15 cellular contexts compared by ENCODE assay signal in genomic region chr10:77507313-77507712, GRCh38.
DNase-seq lines count a peak whose midpoint lies in the region; ATAC-seq, FAIRE-seq and TF ChIP-seq lines count a peak whose summit lies in the region.
"Had no signal": no experiment of that assay in that cellular context is flagged by ENCODE, and none has a peak within 500 bp of the region (broad histone marks: within the 10 kb centered on the region; RNA-seq: fewer than 3 reads in every experiment).

No MANE protein-coding gene starts in this region.

- H2AK5ac ChIP-seq in H1 (ENCODE audit: low read depth, low read length) = no peak overlapping the region

- no peak overlapping the region for H2BK12ac ChIP-seq in H1 (ENCODE audit: low read depth, low read length)

- no peaks in the 10 kb centered on the region for H3K9me3 Mint-ChIP-seq in stimulated activated naive CD8-positive, alpha-beta T cell treated with anti-CD3 and anti-CD28 coated beads, Interleukin-15, amount 100 ng/mL, for 72 hours
- H3K9me3 Mint-ChIP-seq: activated T-helper 1 cell treated with anti-CD3 and anti-CD28 coated beads, Interleukin-12 subunit alpha, Interleukin-12 subunit beta, Interleukin-2, Interleukin-4 antibody, amounts not matched to agents 30 ng/mL and 10 ng/mL and 1 ng/mL, durations not matched to agents 14 hours and 24 hours and 36 hours had no signal

- no peak overlapping the region for H3K4me2 ChIP-seq in H1 (ENCODE audit: insufficient read depth in 1 of 2, low read depth in 2 of 2, low read length in 2 of 2)
- H3K4me2 ChIP-seq: smooth muscle cell had no signal

- H3K9me3 ChIP-seq in BE2C (no peaks in the 10 kb centered on the region), H1 (ENCODE audit: insufficient read depth in 2 of 2, low read depth in 1 of 2, low read length in 1 of 2) (no peaks in the 10 kb centered on the region), mucosa of descending colon (no peaks in the 10 kb centered on the region)
- H3K9me3 ChIP-seq: tibial nerve had no signal

- no peaks in the 10 kb centered on the region for H3K27me3 ChIP-seq in BE2C
- no peaks in the 10 kb centered on the region for H3K27me3 ChIP-seq in H1 (replicated peaks in 1 of 4; ENCODE audit: control insufficient read depth in 3 of 4, extremely low read depth in 1 of 4, insufficient read depth in 3 of 4, low read length in 3 of 4)
- H3K27me3 ChIP-seq: tibial nerve had no signal

- no peak overlapping the region for H3K23ac ChIP-seq in H1 (ENCODE audit: insufficient read length)

- H3K79me1 ChIP-seq in H1 (ENCODE audit: low read depth, low read length) = peaks cover 2% of the 10 kb centered on the region; the same call in 1 of the 2 replicates

- H3K23me2 ChIP-seq in H1 (ENCODE audit: low read depth, low read length) = peaks cover 5% of the 10 kb centered on the region; the same call in 1 of the 2 replicates

- FAIRE-seq in H1 (lab: Jason Lieb, UNC) = no peak

- WGBS in H1 (ENCODE audit: extremely low coverage in 1 of 2, insufficient coverage in 1 of 2, insufficient read length in 1 of 2, insufficient replicate concordance in 2 of 2, low coverage in 1 of 2, low lambda C conversion rate in 2 of 2, missing lambda C conversion rate in 1 of 2), 2 experiments = 86% methylated on average over 5 of the region's 5 CpGs; no CpG with 5 or more reads in 1 of the 2 experiments

- no peak overlapping the region for H3K56ac ChIP-seq in H1 (replicated peaks; ENCODE audit: insufficient read length, low read depth, low read length)

- H3K18ac ChIP-seq in H1 (ENCODE audit: extremely low read depth, low read length) = no peak overlapping the region

- no peak overlapping the region for H3K4me3 Mint-ChIP-seq in stimulated activated naive CD8-positive, alpha-beta T cell treated with anti-CD3 and anti-CD28 coated beads, Interleukin-15, amount 100 ng/mL, for 72 hours
- H3K4me3 Mint-ChIP-seq: activated CD8-positive, alpha-beta T cell treated with anti-CD3 and anti-CD28 coated beads, Interleukin-2, amount 10 ng/mL, durations not matched to agents 7 days and 5 days; activated T-helper 1 cell treated with anti-CD3 and anti-CD28 coated beads, Interleukin-12 subunit alpha, Interleukin-12 subunit beta, Interleukin-2, Interleukin-4 antibody, amounts not matched to agents 30 ng/mL and 10 ng/mL and 1 ng/mL, durations not matched to agents 14 hours and 24 hours and 36 hours had no signal

- H4K5ac ChIP-seq in H1 (ENCODE audit: insufficient read length, low read depth, low read length) = no peak overlapping the region

- H2BK20ac ChIP-seq in H1 (ENCODE audit: low read length) = no peak overlapping the region

- H3K4me3 ChIP-seq in BE2C (ENCODE audit: low read depth, low read length) (no peak overlapping the region), H1 (ENCODE audit: extremely low read depth in 1 of 4, insufficient read depth in 2 of 4, low read depth in 3 of 4, low read length in 4 of 4) (no peak overlapping the region), mucosa of descending colon (no peak overlapping the region)
- H3K4me3 ChIP-seq: smooth muscle cell, tibial nerve had no signal

- no peaks in the 10 kb centered on the region for H3K36me3 ChIP-seq in BE2C
- no peaks in the 10 kb centered on the region for H3K36me3 ChIP-seq in H1 (ENCODE audit: control insufficient read depth in 2 of 4, insufficient read depth in 4 of 4, low read length in 3 of 4)
- no peaks in the 10 kb centered on the region for H3K36me3 ChIP-seq in mucosa of descending colon (ENCODE audit: low read depth)
- H3K36me3 ChIP-seq: tibial nerve had no signal

- no peak overlapping the region for H2BK120ac ChIP-seq in H1 (replicated peaks; ENCODE audit: low read depth, low read length)

- POLR2A ChIA-PET in H1 (lab: Charles Lee; ENCODE audit: partially characterized antibody) = interaction anchor here (0.6 kb wide), 1 partner anchor 57 kb away, joined by 3 read pairs; no protein-coding TSS in a partner anchor

- TF ChIP-seq RAD21 in H1 (IDR thresholded peaks at IDR 0.05 in 1 of 2, conservative IDR thresholded peaks at IDR 0.05 in 1 of 2; ENCODE audit: low read depth in 2 of 2, low read length in 2 of 2) = no peak

- H3K27me3 Mint-ChIP-seq in stimulated activated naive CD8-positive, alpha-beta T cell treated with anti-CD3 and anti-CD28 coated beads, Interleukin-15, amount 100 ng/mL, for 72 hours = peaks cover 33% of the 10 kb centered on the region

- H3K4ac ChIP-seq in H1 (replicated peaks; ENCODE audit: insufficient read length, low read depth, low read length) = no peak overlapping the region

- ATAC-seq in mucosa of descending colon = peak; percentile 21
- no peak for ATAC-seq in HG03442 (IDR thresholded peaks at IDR 0.05; ENCODE audit: unreplicated experiment)
- no peak for ATAC-seq in stimulated activated naive CD8-positive, alpha-beta T cell treated with anti-CD3 and anti-CD28 coated beads, Interleukin-15, amount 100 ng/mL, for 72 hours
- no peak for ATAC-seq in GM18519 (IDR thresholded peaks at IDR 0.05; ENCODE audit: low FRiP score, unreplicated experiment)
- ATAC-seq: activated CD8-positive, alpha-beta T cell treated with anti-CD3 and anti-CD28 coated beads, Interleukin-2, amount 10 ng/mL, durations not matched to agents 7 days and 5 days had no signal

- CTCF ChIA-PET in H1 (lab: Charles Lee; ENCODE audit: partially characterized antibody) = interaction anchor here (0.8 to 6.7 kb wide), 10 partner anchors 13 to 210 kb away, joined by 3 to 55 read pairs (median 4); no protein-coding TSS in a partner anchor

- no peak overlapping the region for H2AFZ ChIP-seq in H1 (ENCODE audit: low read length)

- H4K8ac ChIP-seq in H1 (ENCODE audit: extremely low read depth, insufficient read depth, low read length) = no peak overlapping the region

- no peak overlapping the region for H3K14ac ChIP-seq in H1 (ENCODE audit: insufficient read length)

- H2BK15ac ChIP-seq in H1 (ENCODE audit: low read length) = no peak overlapping the region

- no peak overlapping the region; a peak in 2 of 7 replicates for H3K9ac ChIP-seq in H1 (replicated peaks in 1 of 4; ENCODE audit: extremely low read depth in 1 of 4, low read depth in 3 of 4, low read length in 3 of 4)

- no peak overlapping the region for H3K27ac Mint-ChIP-seq in stimulated activated naive CD8-positive, alpha-beta T cell treated with anti-CD3 and anti-CD28 coated beads, Interleukin-15, amount 100 ng/mL, for 72 hours
- H3K27ac Mint-ChIP-seq: activated CD8-positive, alpha-beta T cell treated with anti-CD3 and anti-CD28 coated beads, Interleukin-2, amount 10 ng/mL, durations not matched to agents 7 days and 5 days; activated T-helper 1 cell treated with anti-CD3 and anti-CD28 coated beads, Interleukin-12 subunit alpha, Interleukin-12 subunit beta, Interleukin-2, Interleukin-4 antibody, amounts not matched to agents 30 ng/mL and 10 ng/mL and 1 ng/mL, durations not matched to agents 14 hours and 24 hours and 36 hours had no signal

- intact Hi-C loops in mucosa of descending colon (cut with DNase I, micrococcal nuclease) = no loop called here

- no peaks in the 10 kb centered on the region for H4K20me1 ChIP-seq in H1 (replicated peaks in 1 of 2; ENCODE audit: control insufficient read depth in 1 of 2, insufficient read depth in 2 of 2, low read length in 2 of 2)

- peak overlapping the region; percentile 5 for H4K91ac ChIP-seq in H1 (replicated peaks; ENCODE audit: insufficient read length, low read length)

- no peak overlapping the region for H2BK5ac ChIP-seq in H1 (ENCODE audit: low read depth, low read length)

- no peak for TF ChIP-seq POLR2A in H1 (IDR thresholded peaks at IDR 0.05; ENCODE audit: control extremely low read depth in 1 of 2, low read depth in 2 of 2, low read length in 2 of 2)

- H3K4me1 Mint-ChIP-seq in stimulated activated naive CD8-positive, alpha-beta T cell treated with anti-CD3 and anti-CD28 coated beads, Interleukin-15, amount 100 ng/mL, for 72 hours = peaks cover 10% of the 10 kb centered on the region

- DNase-seq in BE2C (peak; percentile 51), H1 (ENCODE audit: low read depth in 1 of 2, low spot score in 2 of 2) (no peak), mucosa of descending colon (no peak), occipital lobe (lab: John Stamatoyannopoulos, UW) (no peak)
- no peak for DNase-seq in stimulated activated naive CD8-positive, alpha-beta T cell treated with anti-CD3 and anti-CD28 coated beads, Interleukin-15, amount 100 ng/mL, for 72 hours
- DNase-seq: activated CD8-positive, alpha-beta T cell treated with anti-CD3 and anti-CD28 coated beads, Interleukin-2, amount 10 ng/mL, durations not matched to agents 7 days and 5 days; midbrain; NCI-H1694; nucleus accumbens had no signal

- TF ChIP-seq EP300 in H1 (IDR thresholded peaks at IDR 0.05; ENCODE audit: borderline replicate concordance in 1 of 2, low read depth in 2 of 2, low read length in 2 of 2) = no peak

- no peaks in the 10 kb centered on the region for H3K79me2 ChIP-seq in H1 (ENCODE audit: control insufficient read depth in 1 of 2, insufficient read depth in 2 of 2, low read length in 2 of 2)

- TF ChIP-seq CTCF in BE2C (IDR thresholded peaks at IDR 0.05; ENCODE audit: low read depth, low read length) (no peak), H1 (IDR thresholded peaks at IDR 0.05; ENCODE audit: control extremely low read depth in 1 of 3, insufficient read depth in 1 of 3, low read depth in 1 of 3, low read length in 3 of 3) (no peak), mucosa of descending colon (IDR thresholded peaks at IDR 0.05) (no peak)

- H3K27ac ChIP-seq in H1 (ENCODE audit: low read depth, low read length) = no peak overlapping the region
- H3K27ac ChIP-seq: tibial nerve had no signal

- H3K4me1 ChIP-seq in BE2C (peaks cover 44% of the 10 kb centered on the region), H1 (replicated peaks in 1 of 4; ENCODE audit: control insufficient read depth in 3 of 4, insufficient read depth in 4 of 4, low read length in 3 of 4) (peaks cover 0 to 16% (median 7%) of the 10 kb centered on the region in 4 experiments; a peak in 5 of 7 replicates), mucosa of descending colon (ENCODE audit: low read depth) (peaks cover 11% of the 10 kb centered on the region)
- H3K4me1 ChIP-seq: tibial nerve had no signal

TF ChIP-seq in PFSK-1, 5 proteins besides CTCF, POLR2A, EP300 and RAD21:
- TF ChIP-seq TAF1 (IDR thresholded peaks at IDR 0.05; ENCODE audit: borderline replicate concordance, insufficient read depth, low read length) = peak; percentile 12; the same call in 1 of the 2 replicates
- TF ChIP-seq POLR2AphosphoS5 (IDR thresholded peaks at IDR 0.05; ENCODE audit: low read depth, low read length) = no peak
- no peak for TF ChIP-seq SIN3A (IDR thresholded peaks at IDR 0.05; ENCODE audit: borderline replicate concordance, insufficient read depth, low read length)
TF ChIP-seq in PFSK-1: peak in this region for 1.

TF ChIP-seq in H1, 55 proteins besides CTCF, POLR2A, EP300 and RAD21:
- TF ChIP-seq SIX5 (IDR thresholded peaks at IDR 0.05; ENCODE audit: low read depth, low read length) (no peak), SUZ12 (IDR thresholded peaks at IDR 0.05; ENCODE audit: low read length) (no peak), NRF1 (IDR thresholded peaks at IDR 0.05; ENCODE audit: low read depth, low read length) (no peak), SP2 (IDR thresholded peaks at IDR 0.05; ENCODE audit: low read length) (no peak)
